Comparison of ENCODE assay signal across 21 cellular contexts in the genomic region with DNA sequence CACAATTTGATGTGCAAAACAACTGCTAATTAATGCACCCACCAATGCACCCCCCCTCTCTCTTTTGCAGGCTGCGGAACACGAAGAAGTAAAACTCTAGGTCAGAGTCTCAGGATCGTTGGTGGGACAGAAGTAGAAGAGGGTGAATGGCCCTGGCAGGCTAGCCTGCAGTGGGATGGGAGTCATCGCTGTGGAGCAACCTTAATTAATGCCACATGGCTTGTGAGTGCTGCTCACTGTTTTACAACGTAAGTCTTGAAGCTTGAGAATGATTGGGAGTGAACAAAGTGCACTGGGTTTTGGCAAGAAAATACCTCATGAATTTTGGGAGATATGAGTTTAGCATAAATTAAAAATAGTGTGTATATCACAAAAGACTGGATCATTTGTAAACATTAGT. TPM values are rescaled to one million over a fixed set of nuclear protein-coding genes. Genes with fewer than 3 reads are reported as not detected.
DNase-seq lines count a peak whose midpoint lies in the region; TF ChIP-seq lines count a peak whose summit lies in the region.
"Had no signal": no experiment of that assay in that cellular context is flagged by ENCODE, and none has a peak within 500 bp of the region (broad histone marks: within the 10 kb centered on the region; RNA-seq: fewer than 3 reads in every experiment).

No MANE protein-coding gene starts in this region.

- H3K27ac ChIP-seq in esophagus squamous epithelium = no peak overlapping the region

- H3K4me3 ChIP-seq in fibroblast of the aortic adventitia (ENCODE audit: low read depth, low read length) = no peak overlapping the region
- H3K4me3 ChIP-seq in esophagus squamous epithelium = no peak overlapping the region

- H3K27me3 ChIP-seq in esophagus squamous epithelium = no peaks in the 10 kb centered on the region

- intact Hi-C loops in esophagus squamous epithelium (cut with DNase I) = no loop called here

- peaks cover 0 to 25% (median 0%) of the 10 kb centered on the region in 3 donors for H3K36me3 ChIP-seq in esophagus squamous epithelium

- DNase-seq in EL (peak; percentile 13), RPMI7951 (ENCODE audit: low read depth) (peak; percentile 51), fibroblast of the aortic adventitia (ENCODE audit: low read depth) (peak; percentile 52), stromal cell of bone marrow (ENCODE audit: low read depth) (peak; percentile 44), nucleus accumbens (lab: John Stamatoyannopoulos, UW) (no peak), C1 segment of cervical spinal cord (lab: John Stamatoyannopoulos, UW) (no peak), esophagus squamous epithelium (lab: John Stamatoyannopoulos, UW) (no peak)
- DNase-seq: CD4-positive, alpha-beta memory T cell; DMS79; GDM1; H7; Kasumi-1; MM.1S; NCI-H1105; NCI-H1694; NCI-H2107; NCI-H226; NCI-H524 treated with DMSO at 0.1 percent for 48 hours; SHP77 treated with DMSO at 0.1 percent for 48 hours had no signal

- no peaks in the 10 kb centered on the region for H3K4me1 ChIP-seq in esophagus squamous epithelium

- no peak for TF ChIP-seq POLR2A in esophagus squamous epithelium (IDR thresholded peaks at IDR 0.05)

- WGBS in esophagus squamous epithelium, 2 donors = 70 to 73% methylated on average over 5 of the region's 5 CpGs

- TF ChIP-seq CTCF in fibroblast of the aortic adventitia (IDR thresholded peaks at IDR 0.05; ENCODE audit: insufficient read depth, low read length) = no peak
- no peak for TF ChIP-seq CTCF in esophagus squamous epithelium (IDR thresholded peaks at IDR 0.05)

- H3K9me3 ChIP-seq in esophagus squamous epithelium = no peaks in the 10 kb centered on the region

RNA-seq across cellular contexts. Expression of gene TMPRSS11E, which starts 28.9 kb away (rescaled TPM):
- total RNA-seq in RPMI7951 (2014; rRNA removed; shearing (Covaris generic)) = not detected in 2 replicates
- total RNA-seq in fibroblast of the aortic adventitia (ENCODE audit: low replicate concordance) (not detected in 2 replicates), esophagus squamous epithelium (100 to 1,000 TPM; 175 to 359 (median 271) TPM)
- total RNA-seq: B cell; CD4-positive, alpha-beta memory T cell; HT1080 had no signal

Comparison
In these comparisons a context has a peak if more than half of its experiments do, and no peak if none do; other contexts are left out.
1. DNase-seq: peak in EL (single experiment), RPMI7951 (single experiment), fibroblast of the aortic adventitia (single experiment) and stromal cell of bone marrow (single experiment); none in nucleus accumbens (0 of 56), C1 segment of cervical spinal cord (0 of 14) and esophagus squamous epithelium (single experiment).
2. RNA of gene TMPRSS11E, which starts 28.9 kb away (total RNA-seq): 175 to 359 TPM in esophagus squamous epithelium; not detected in RPMI7951 and not detected in fibroblast of the aortic adventitia; every median in the first group is over 100 times any median in the second.